8 cellular contexts compared by ENCODE assay signal in the genomic region with DNA sequence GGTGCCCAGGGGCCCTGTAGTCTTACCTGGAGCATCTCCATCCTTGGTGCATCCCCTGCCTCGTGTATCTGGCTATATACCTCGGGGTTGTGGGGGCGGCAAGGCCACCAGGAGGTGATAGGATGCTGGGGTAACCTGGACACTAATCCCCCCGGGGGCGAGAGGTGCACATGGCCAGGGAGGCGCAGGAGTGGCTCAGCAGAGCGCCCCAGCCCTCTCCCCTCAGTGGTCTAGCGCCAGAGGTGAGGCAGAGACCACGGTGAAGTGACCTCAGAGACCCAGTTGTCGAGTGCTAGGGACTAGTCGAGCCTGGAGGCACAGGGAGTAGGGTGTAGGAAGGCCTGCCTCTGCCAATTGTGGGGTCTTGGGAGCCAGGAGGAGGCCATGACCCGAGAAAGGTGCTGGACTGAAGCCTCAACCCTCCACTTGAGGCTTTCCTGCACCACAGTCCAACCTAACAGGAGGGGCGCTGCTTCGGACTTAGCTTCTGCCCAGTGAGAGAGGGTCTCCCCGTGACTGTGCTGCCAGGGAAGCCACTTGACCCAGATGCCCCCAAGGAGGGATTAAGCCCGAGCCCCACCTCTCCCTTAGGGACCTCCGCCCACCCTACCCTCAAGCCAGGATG. TPM values are rescaled to one million over a fixed set of nuclear protein-coding genes. Genes with fewer than 3 reads are reported as not detected.
A peak's percentile ranks its signal among the peaks of the same experiment; 100 is the strongest.
DNase-seq lines count a peak whose midpoint lies in the region; ATAC-seq and TF ChIP-seq lines count a peak whose summit lies in the region.

A gene (minus strand): TSS at position 51 of the 625 bp plus-strand sequence. CDS start 10 bp downstream, at position 41.

- no peaks in the 10 kb centered on the region for H3K27me3 ChIP-seq in thoracic aorta (replicated peaks; ENCODE audit: insufficient read depth)

- H3K4me1 ChIP-seq in thoracic aorta (ENCODE audit: control insufficient read depth in 1 of 2, low read depth in 2 of 2), result peaks cover 15 to 24% of the 10 kb centered on the region in 2 donors

- peaks cover 5% of the 10 kb centered on the region for H3K36me3 ChIP-seq in thoracic aorta

- H3K4me1 Mint-ChIP-seq in activated T-cell treated with anti-CD3 and anti-CD28 coated beads, Interleukin-2, amount 50 U/mL, for 4 hours (ENCODE audit: low read depth), result peaks cover 18% of the 10 kb centered on the region
- H3K4me1 Mint-ChIP-seq in activated naive CD8-positive, alpha-beta T cell treated with anti-CD3 and anti-CD28 coated beads for 36 hours, result peaks cover 19% of the 10 kb centered on the region

- H3K27ac Mint-ChIP-seq in activated naive CD8-positive, alpha-beta T cell treated with anti-CD3 and anti-CD28 coated beads for 36 hours, result no peak within 1 kb of the TSS

- peak within 1 kb of the TSS; percentile 77 for H3K4me3 Mint-ChIP-seq in activated T-cell treated with anti-CD3 and anti-CD28 coated beads, Interleukin-2, amount 50 U/mL, for 4 hours
- peak within 1 kb of the TSS; percentile 13 for H3K4me3 Mint-ChIP-seq in activated naive CD8-positive, alpha-beta T cell treated with anti-CD3 and anti-CD28 coated beads for 36 hours

- TF ChIP-seq CTCF in thoracic aorta (IDR thresholded peaks at IDR 0.05), result no peak

- H3K36me3 Mint-ChIP-seq in activated T-cell treated with anti-CD3 and anti-CD28 coated beads, Interleukin-2, amount 50 U/mL, for 4 hours (ENCODE audit: insufficient read depth), result peaks cover 5% of the 10 kb centered on the region
- H3K36me3 Mint-ChIP-seq in activated naive CD8-positive, alpha-beta T cell treated with anti-CD3 and anti-CD28 coated beads for 36 hours, result peaks cover 5% of the 10 kb centered on the region

- peaks cover 3% of the 10 kb centered on the region for H3K27me3 Mint-ChIP-seq in activated T-cell treated with anti-CD3 and anti-CD28 coated beads, Interleukin-2, amount 50 U/mL, for 4 hours (ENCODE audit: low read depth)
- H3K27me3 Mint-ChIP-seq in activated naive CD8-positive, alpha-beta T cell treated with anti-CD3 and anti-CD28 coated beads for 36 hours, result peaks cover 19% of the 10 kb centered on the region

- H3K9me3 Mint-ChIP-seq in activated T-cell treated with anti-CD3 and anti-CD28 coated beads, Interleukin-2, amount 50 U/mL, for 4 hours, result no peaks in the 10 kb centered on the region
- no peaks in the 10 kb centered on the region for H3K9me3 Mint-ChIP-seq in activated naive CD8-positive, alpha-beta T cell treated with anti-CD3 and anti-CD28 coated beads for 36 hours

- H3K27ac ChIP-seq in thoracic aorta, result no peak within 1 kb of the TSS

- ATAC-seq in activated T-cell treated with anti-CD3 and anti-CD28 coated beads, Interleukin-2, amount 50 U/mL, for 4 hours, result no peak
- ATAC-seq in thoracic aorta (ENCODE audit: insufficient number of reproducible peaks, low FRiP score, low read depth), result no peak
- ATAC-seq in HG02870 (IDR thresholded peaks at IDR 0.05; ENCODE audit: unreplicated experiment), result no peak

- H3K9me3 ChIP-seq in thoracic aorta, result no peaks in the 10 kb centered on the region

- H3K4me3 ChIP-seq in thoracic aorta, result peak within 1 kb of the TSS; percentile 73

- no peak for DNase-seq in activated T-cell treated with anti-CD3 and anti-CD28 coated beads, Interleukin-2, amount 50 U/mL, for 4 hours
- DNase-seq in activated T-cell treated with anti-CD3 and anti-CD28 coated beads for 4 hours (no peak), kidney tubule cell (ENCODE audit: low spot score) (peak; percentile 1), thoracic aorta (ENCODE audit: low spot score) (no peak), midbrain (lab: John Stamatoyannopoulos, UW) (no peak), NCI-H510A (lab: John Stamatoyannopoulos, UW) (no peak)
- no peak for DNase-seq in activated naive CD8-positive, alpha-beta T cell treated with anti-CD3 and anti-CD28 coated beads for 36 hours

RNA-seq across cellular contexts. Expression of the gene that starts here (rescaled TPM):
- not detected for total RNA-seq in activated T-cell treated with anti-CD3 and anti-CD28 coated beads, Interleukin-2, amount 50 U/mL, for 4 hours
- not detected for total RNA-seq in activated naive CD8-positive, alpha-beta T cell treated with anti-CD3 and anti-CD28 coated beads for 36 hours
- total RNA-seq in thoracic aorta, result not detected
